ENCODE assay signal across 8 cellular contexts in genomic region chr6:28896505-28897392, GRCh38. TPM values are rescaled to one million over a fixed set of nuclear protein-coding genes. Genes with fewer than 3 reads are reported as not detected.
DNase-seq lines count a peak whose midpoint lies in the region; ATAC-seq and TF ChIP-seq lines count a peak whose summit lies in the region.

No MANE protein-coding gene starts in this region.

- peaks cover 16% of the 10 kb centered on the region for H3K36me3 Mint-ChIP-seq in activated CD4-positive, alpha-beta T cell treated with anti-CD3 and anti-CD28 coated beads, Interleukin-2, amount 10 ng/mL, durations not matched to agents 7 days and 5 days (ENCODE audit: low read depth)

- peak; percentile 54 for DNase-seq in NK-92 treated with Interleukin-12 subunit alpha and Interleukin-12 subunit beta, amount 100 ng/mL, for 24 hours (lab: John Stamatoyannopoulos, UW)
- DNase-seq in NK-92 (lab: John Stamatoyannopoulos, UW; ENCODE audit: unreplicated experiment) (no peak), NCI-H460 (ENCODE audit: extremely low read depth, low read depth) (peak; percentile 54), dermis microvascular lymphatic vessel endothelial cell (ENCODE audit: low read depth in 2 of 2) (peak; percentile 69 to 76), lower leg skin (ENCODE audit: low spot score in 2 of 2) (peak; percentile 43 to 90)
- peak; percentile 68 for DNase-seq in activated CD4-positive, alpha-beta T cell treated with anti-CD3 and anti-CD28 coated beads, Interleukin-2, amount 10 ng/mL, durations not matched to agents 7 days and 5 days
- DNase-seq in stimulated activated CD4-positive, alpha-beta T cell treated with anti-CD3 and anti-CD28 coated beads, TNF-alpha, amount 100 ng/mL, for 4 hours (ENCODE audit: low read depth in 3 of 3), result peak in 2 of 3 experiments; percentile 12 to 16

- intact Hi-C loops in lower leg skin (cut with DNase I; ENCODE audit: low total_unique reads), result no loop called here

- WGBS in lower leg skin, 2 donors, result 0 to 1% methylated on average over 35 to 41 of the region's 41 CpGs

- peak overlapping the region; percentile 98 for H3K4me3 Mint-ChIP-seq in activated CD4-positive, alpha-beta T cell treated with anti-CD3 and anti-CD28 coated beads, Interleukin-2, amount 10 ng/mL, durations not matched to agents 7 days and 5 days

- TF ChIP-seq CTCF in lower leg skin (IDR thresholded peaks at IDR 0.05), result no peak

- peak overlapping the region; percentile 47 for H3K4me3 ChIP-seq in lower leg skin (ENCODE audit: low read depth, poor library complexity, severe bottlenecking)

- H3K9me3 Mint-ChIP-seq in activated CD4-positive, alpha-beta T cell treated with anti-CD3 and anti-CD28 coated beads, Interleukin-2, amount 10 ng/mL, durations not matched to agents 7 days and 5 days, result no peaks in the 10 kb centered on the region

- H3K4me1 Mint-ChIP-seq in activated CD4-positive, alpha-beta T cell treated with anti-CD3 and anti-CD28 coated beads, Interleukin-2, amount 10 ng/mL, durations not matched to agents 7 days and 5 days, result peaks cover 23% of the 10 kb centered on the region

- H3K27me3 Mint-ChIP-seq in activated CD4-positive, alpha-beta T cell treated with anti-CD3 and anti-CD28 coated beads, Interleukin-2, amount 10 ng/mL, durations not matched to agents 7 days and 5 days, result peaks cover 2% of the 10 kb centered on the region

- POLR2A ChIA-PET in activated CD4-positive, alpha-beta T cell treated with anti-CD3 and anti-CD28 coated beads, Interleukin-2, amount 10 ng/mL, durations not matched to agents 7 days and 5 days (lab: Charles Lee), result interaction anchor here (1.8 kb wide), 1 partner anchor 12 kb away, joined by 7 read pairs; no protein-coding TSS in a partner anchor

- CTCF ChIA-PET in activated CD4-positive, alpha-beta T cell treated with anti-CD3 and anti-CD28 coated beads, Interleukin-2, amount 10 ng/mL, durations not matched to agents 7 days and 5 days (lab: Charles Lee), result interaction anchor here (0.8 to 1.8 kb wide), 3 partner anchors 25 to 59 kb away, joined by 3 to 6 read pairs (median 3); partner anchors contain the start of gene TRIM27

- TF ChIP-seq POLR2A in lower leg skin (IDR thresholded peaks at IDR 0.05), result no peak

- peak; percentile 25 for ATAC-seq in HG02970 (IDR thresholded peaks at IDR 0.05; ENCODE audit: low FRiP score, unreplicated experiment)

- peak overlapping the region; percentile 100 for H3K27ac Mint-ChIP-seq in activated CD4-positive, alpha-beta T cell treated with anti-CD3 and anti-CD28 coated beads, Interleukin-2, amount 10 ng/mL, durations not matched to agents 7 days and 5 days

RNA-seq across cellular contexts. Expression of gene TRIM27, which starts 27.0 kb away (rescaled TPM):
- 59.6 and 62.8 TPM in 2 replicates for total RNA-seq in NCI-H460 (2014; rRNA removed; shearing (Covaris generic))
- 100 and 104 TPM in 2 replicates for polyA plus RNA-seq in NCI-H460 (2014; cell fraction: nucleus; rRNA removed)
- total RNA-seq in activated CD4-positive, alpha-beta T cell treated with anti-CD3 and anti-CD28 coated beads, Interleukin-2, amount 10 ng/mL, durations not matched to agents 7 days and 5 days, result 10 to 100 TPM; 63.1 to 66.6 TPM
- total RNA-seq in dermis microvascular lymphatic vessel endothelial cell (39.2 and 59.9 TPM in 2 replicates), lower leg skin (10 to 100 TPM; 32.2 to 38.9 (median 35.6) TPM)
